17 cellular contexts compared by ENCODE assay signal in genomic region chrX:44961817-44962607, GRCh38.
DNase-seq lines count a peak whose midpoint lies in the region; ATAC-seq and TF ChIP-seq lines count a peak whose summit lies in the region.
"Had no signal": no experiment of that assay in that cellular context is flagged by ENCODE, and none has a peak within 500 bp of the region (broad histone marks: within the 10 kb centered on the region; RNA-seq: fewer than 3 reads in every experiment).

No MANE protein-coding gene starts in this region.

- H3K27me3 Mint-ChIP-seq in activated CD4-positive, alpha-beta memory T cell treated with anti-CD3 and anti-CD28 coated beads, Interleukin-2, amount 10 ng/mL, durations not matched to agents 7 days and 5 days = no peaks in the 10 kb centered on the region
- no peaks in the 10 kb centered on the region for H3K27me3 Mint-ChIP-seq in activated CD4-positive, alpha-beta memory T cell treated with anti-CD3 and anti-CD28 coated beads for 36 hours
- H3K27me3 Mint-ChIP-seq in stimulated activated naive B cell treated with anti-CD40 and anti-IgM and Interleukin-4, amounts not matched to agents 10 μg/mL and 1 μg/mL and 100 μg/mL, for 72 hours = no peaks in the 10 kb centered on the region
- no peaks in the 10 kb centered on the region for H3K27me3 Mint-ChIP-seq in activated naive CD8-positive, alpha-beta T cell treated with anti-CD3 and anti-CD28 coated beads for 36 hours

- intact Hi-C loops in activated CD4-positive, alpha-beta memory T cell treated with anti-CD3 and anti-CD28 coated beads for 36 hours (cut with micrococcal nuclease) = loop anchor here (5.0 kb wide), 1 partner anchor 110 kb away; no protein-coding TSS in a partner anchor
- intact Hi-C loops in heart right ventricle (cut with DNase I) (loop anchor here in 1 of 10 donors (10.0 kb wide), 1 partner anchor 103 kb away; no protein-coding TSS in a partner anchor), cardiac septum (cut with DNase I) (loop anchor here (5.0 kb wide), 1 partner anchor 90 kb away; the partner anchor contains the start of gene KDM6A)

- H3K27ac ChIP-seq in heart right ventricle = peak overlapping the region in 6 of 10 donors; percentile 36 to 63 (median 50)
- H3K27ac ChIP-seq: 22Rv1, KMS-11, PC-9 had no signal

- CTCF ChIA-PET in activated CD4-positive, alpha-beta memory T cell treated with anti-CD3 and anti-CD28 coated beads, Interleukin-2, amount 10 ng/mL, durations not matched to agents 7 days and 5 days (lab: Charles Lee) = no interaction called here
- CTCF ChIA-PET in activated CD4-positive, alpha-beta memory T cell treated with anti-CD3 and anti-CD28 coated beads for 36 hours (lab: Charles Lee) = no interaction called here

- DNase-seq in activated CD4-positive, alpha-beta memory T cell treated with anti-CD3 and anti-CD28 coated beads, Interleukin-2, amount 10 ng/mL, durations not matched to agents 7 days and 5 days = no peak
- no peak for DNase-seq in activated CD4-positive, alpha-beta memory T cell treated with anti-CD3 and anti-CD28 coated beads for 36 hours
- DNase-seq in heart right ventricle (no peak), cardiac septum (ENCODE audit: low spot score) (no peak)
- DNase-seq in central memory CD4-positive, alpha-beta T cell = peak; percentile 27
- DNase-seq in stimulated activated naive B cell treated with anti-CD40 and anti-IgM and Interleukin-4, amounts not matched to agents 10 μg/mL and 1 μg/mL and 100 μg/mL, for 72 hours = no peak
- DNase-seq in activated naive CD8-positive, alpha-beta T cell treated with anti-CD3 and anti-CD28 coated beads for 36 hours = no peak
- DNase-seq in stimulated activated naive CD4-positive, alpha-beta T cell treated with Interleukin-2 at 50 U/mL for 16 hours (lab: John Stamatoyannopoulos, UW) = no peak
- DNase-seq: DMS153, EL, MM.1S, NCI-H1105 treated with DMSO at 0.1 percent for 48 hours, NCI-H187, NCI-H748 treated with DMSO at 0.1 percent for 48 hours, PC-9 had no signal

- H3K27me3 ChIP-seq in heart right ventricle = no peaks in the 10 kb centered on the region

- peaks cover 38% of the 10 kb centered on the region for H3K36me3 Mint-ChIP-seq in activated CD4-positive, alpha-beta memory T cell treated with anti-CD3 and anti-CD28 coated beads, Interleukin-2, amount 10 ng/mL, durations not matched to agents 7 days and 5 days (ENCODE audit: low read depth)
- peaks cover 12% of the 10 kb centered on the region for H3K36me3 Mint-ChIP-seq in activated CD4-positive, alpha-beta memory T cell treated with anti-CD3 and anti-CD28 coated beads for 36 hours
- peaks cover 18 to 33% of the 10 kb centered on the region in 2 donors for H3K36me3 Mint-ChIP-seq in stimulated activated naive B cell treated with anti-CD40 and anti-IgM and Interleukin-4, amounts not matched to agents 10 μg/mL and 1 μg/mL and 100 μg/mL, for 72 hours
- H3K36me3 Mint-ChIP-seq in activated naive CD8-positive, alpha-beta T cell treated with anti-CD3 and anti-CD28 coated beads for 36 hours = peaks cover 28% of the 10 kb centered on the region

- no peaks in the 10 kb centered on the region for H3K9me3 ChIP-seq in heart right ventricle

- no peak for ATAC-seq in heart right ventricle
- ATAC-seq in stimulated activated naive B cell treated with anti-CD40 and anti-IgM and Interleukin-4, amounts not matched to agents 10 μg/mL and 1 μg/mL and 100 μg/mL, for 72 hours (replicated peaks) = no peak

- 73 to 83% methylated on average over 6 of the region's 6 CpGs for WGBS in heart right ventricle, 2 donors

- peaks cover 35% of the 10 kb centered on the region for H3K4me1 Mint-ChIP-seq in activated CD4-positive, alpha-beta memory T cell treated with anti-CD3 and anti-CD28 coated beads, Interleukin-2, amount 10 ng/mL, durations not matched to agents 7 days and 5 days
- peaks cover 47% of the 10 kb centered on the region for H3K4me1 Mint-ChIP-seq in activated CD4-positive, alpha-beta memory T cell treated with anti-CD3 and anti-CD28 coated beads for 36 hours (ENCODE audit: low read depth)
- peaks cover 23 to 30% of the 10 kb centered on the region in 2 donors for H3K4me1 Mint-ChIP-seq in stimulated activated naive B cell treated with anti-CD40 and anti-IgM and Interleukin-4, amounts not matched to agents 10 μg/mL and 1 μg/mL and 100 μg/mL, for 72 hours
- H3K4me1 Mint-ChIP-seq in activated naive CD8-positive, alpha-beta T cell treated with anti-CD3 and anti-CD28 coated beads for 36 hours = peaks cover 33% of the 10 kb centered on the region

- peak overlapping the region; percentile 59 for H3K27ac Mint-ChIP-seq in activated CD4-positive, alpha-beta memory T cell treated with anti-CD3 and anti-CD28 coated beads, Interleukin-2, amount 10 ng/mL, durations not matched to agents 7 days and 5 days
- no peak overlapping the region for H3K27ac Mint-ChIP-seq in activated CD4-positive, alpha-beta memory T cell treated with anti-CD3 and anti-CD28 coated beads for 36 hours
- peak overlapping the region; percentile 5 for H3K27ac Mint-ChIP-seq in stimulated activated naive B cell treated with anti-CD40 and anti-IgM and Interleukin-4, amounts not matched to agents 10 μg/mL and 1 μg/mL and 100 μg/mL, for 72 hours
- H3K27ac Mint-ChIP-seq in activated naive CD8-positive, alpha-beta T cell treated with anti-CD3 and anti-CD28 coated beads for 36 hours = no peak overlapping the region

- H3K4me3 ChIP-seq in heart right ventricle = no peak overlapping the region
- H3K4me3 ChIP-seq: PC-9 had no signal

- H3K4me1 ChIP-seq in heart right ventricle = peaks cover 0 to 46% (median 31%) of the 10 kb centered on the region in 9 donors

- H3K9me3 Mint-ChIP-seq in activated CD4-positive, alpha-beta memory T cell treated with anti-CD3 and anti-CD28 coated beads, Interleukin-2, amount 10 ng/mL, durations not matched to agents 7 days and 5 days = no peaks in the 10 kb centered on the region
- H3K9me3 Mint-ChIP-seq in activated CD4-positive, alpha-beta memory T cell treated with anti-CD3 and anti-CD28 coated beads for 36 hours = no peaks in the 10 kb centered on the region
- peaks cover 3 to 6% of the 10 kb centered on the region in 2 donors for H3K9me3 Mint-ChIP-seq in stimulated activated naive B cell treated with anti-CD40 and anti-IgM and Interleukin-4, amounts not matched to agents 10 μg/mL and 1 μg/mL and 100 μg/mL, for 72 hours
- no peaks in the 10 kb centered on the region for H3K9me3 Mint-ChIP-seq in activated naive CD8-positive, alpha-beta T cell treated with anti-CD3 and anti-CD28 coated beads for 36 hours

- H3K4me3 Mint-ChIP-seq in activated CD4-positive, alpha-beta memory T cell treated with anti-CD3 and anti-CD28 coated beads, Interleukin-2, amount 10 ng/mL, durations not matched to agents 7 days and 5 days = peak overlapping the region; percentile 27
- H3K4me3 Mint-ChIP-seq in activated CD4-positive, alpha-beta memory T cell treated with anti-CD3 and anti-CD28 coated beads for 36 hours = no peak overlapping the region
- no peak overlapping the region for H3K4me3 Mint-ChIP-seq in stimulated activated naive B cell treated with anti-CD40 and anti-IgM and Interleukin-4, amounts not matched to agents 10 μg/mL and 1 μg/mL and 100 μg/mL, for 72 hours
- no peak overlapping the region for H3K4me3 Mint-ChIP-seq in activated naive CD8-positive, alpha-beta T cell treated with anti-CD3 and anti-CD28 coated beads for 36 hours

- no peak for TF ChIP-seq CTCF in heart right ventricle (IDR thresholded peaks at IDR 0.05)

- POLR2A ChIA-PET in activated CD4-positive, alpha-beta memory T cell treated with anti-CD3 and anti-CD28 coated beads, Interleukin-2, amount 10 ng/mL, durations not matched to agents 7 days and 5 days (lab: Charles Lee) = interaction anchor here (1.3 kb wide), 1 partner anchor 89 kb away, joined by 3 read pairs; the partner anchor contains the start of gene KDM6A
- POLR2A ChIA-PET in activated CD4-positive, alpha-beta memory T cell treated with anti-CD3 and anti-CD28 coated beads for 36 hours (lab: Charles Lee) = no interaction called here

- peaks cover 0 to 30% (median 0%) of the 10 kb centered on the region in 9 donors for H3K36me3 ChIP-seq in heart right ventricle

Comparison
In these comparisons a context has a peak if more than half of its experiments do, and no peak if none do; other contexts are left out.
1. H3K27ac Mint-ChIP-seq: peak in activated CD4-positive, alpha-beta memory T cell treated with anti-CD3 and anti-CD28 coated beads, Interleukin-2, amount 10 ng/mL, durations not matched to agents 7 days and 5 days (single experiment) and stimulated activated naive B cell treated with anti-CD40 and anti-IgM and Interleukin-4, amounts not matched to agents 10 μg/mL and 1 μg/mL and 100 μg/mL, for 72 hours (single experiment); none in activated CD4-positive, alpha-beta memory T cell treated with anti-CD3 and anti-CD28 coated beads for 36 hours (single experiment) and activated naive CD8-positive, alpha-beta T cell treated with anti-CD3 and anti-CD28 coated beads for 36 hours (single experiment).